In genomic region chrX:78104447-78105176, GRCh38 we compare ENCODE assay signal across 8 cellular contexts. TPM values are rescaled to one million over a fixed set of nuclear protein-coding genes. Genes with fewer than 3 reads are reported as not detected.
DNase-seq lines count a peak whose midpoint lies in the region; ATAC-seq and TF ChIP-seq lines count a peak whose summit lies in the region.

No MANE protein-coding gene starts in this region.

- peaks cover 4% of the 10 kb centered on the region for H3K27me3 Mint-ChIP-seq in neural progenitor cell (ENCODE audit: insufficient read depth, low read depth)

- H4K20me1 ChIP-seq in neural progenitor cell (ENCODE audit: low read depth), result peaks cover 49% of the 10 kb centered on the region

- H3K36me3 Mint-ChIP-seq in neural progenitor cell, result peaks cover 16% of the 10 kb centered on the region

- peaks cover 23% of the 10 kb centered on the region for H3K9me3 Mint-ChIP-seq in neural progenitor cell

- peaks cover 5% of the 10 kb centered on the region for H3K9me3 ChIP-seq in neural progenitor cell (ENCODE audit: low read depth)

- TF ChIP-seq CTCF in neural progenitor cell (IDR thresholded peaks at IDR 0.05), result no peak

- peaks cover 24% of the 10 kb centered on the region for H3K4me1 Mint-ChIP-seq in neural progenitor cell

- DNase-seq in GM04503 (ENCODE audit: low read depth) (peak; percentile 6), NCI-H82 (lab: John Stamatoyannopoulos, UW) (peak; percentile 76), fibroblast of the conjunctiva (ENCODE audit: low read depth) (peak; percentile 52), neural progenitor cell (ENCODE audit: low spot score) (peak; percentile 32), activated gamma-delta T cell (lab: John Stamatoyannopoulos, UW) (no peak)
- DNase-seq in activated effector memory CD4-positive, alpha-beta T cell treated with anti-CD3 and anti-CD28 coated beads, Interleukin-2, amount 50 U/mL, for 16 hours, result peak; percentile 74
- DNase-seq in activated CD4-positive, CD25-positive, alpha-beta regulatory T cell treated with anti-CD3 and anti-CD28 coated beads, Interleukin-2, amount 50 U/mL, for 72 hours, result no peak

- peaks cover 7% of the 10 kb centered on the region for H3K36me3 ChIP-seq in neural progenitor cell

- H3K27ac Mint-ChIP-seq in neural progenitor cell, result no peak overlapping the region

- H3K9ac ChIP-seq in neural progenitor cell, result peak overlapping the region; percentile 64

- H3K79me2 ChIP-seq in neural progenitor cell (ENCODE audit: low read depth), result peaks cover 55% of the 10 kb centered on the region

- ATAC-seq in HG02759 (IDR thresholded peaks at IDR 0.05; ENCODE audit: unreplicated experiment), result peak; percentile 40

- peak overlapping the region; percentile 88 for H3K4me2 ChIP-seq in neural progenitor cell

- peaks cover 15% of the 10 kb centered on the region for H3F3A ChIP-seq in neural progenitor cell (ENCODE audit: low read depth)

- H3K27me3 ChIP-seq in neural progenitor cell, result no peaks in the 10 kb centered on the region

- peak overlapping the region; percentile 83 for H3K27ac ChIP-seq in neural progenitor cell

- no peak overlapping the region for H2AFZ ChIP-seq in neural progenitor cell (replicated peaks)

- peak overlapping the region; percentile 90 for H3K4me3 Mint-ChIP-seq in neural progenitor cell

- H3K4me1 ChIP-seq in neural progenitor cell, result peaks cover 14% of the 10 kb centered on the region

- peak overlapping the region; percentile 62 for H3K4me3 ChIP-seq in neural progenitor cell

RNA-seq across cellular contexts. Expression of gene PGK1, which starts 0.6 kb away (rescaled TPM):
- total RNA-seq in neural progenitor cell (ENCODE audit: low replicate concordance), result 446 and 531 TPM in 2 replicates

RNA-seq across cellular contexts. Expression of gene TAF9B, which starts 34.8 kb away (rescaled TPM):
- total RNA-seq in neural progenitor cell (ENCODE audit: low replicate concordance), result 71.5 and 103 TPM in 2 replicates

Comparison
In these comparisons a context has a peak if more than half of its experiments do, and no peak if none do; other contexts are left out.
1. DNase-seq: peak in GM04503 (single experiment), NCI-H82 (single experiment), activated effector memory CD4-positive, alpha-beta T cell treated with anti-CD3 and anti-CD28 coated beads, Interleukin-2, amount 50 U/mL, for 16 hours (single experiment), fibroblast of the conjunctiva (single experiment) and neural progenitor cell (single experiment); none in activated CD4-positive, CD25-positive, alpha-beta regulatory T cell treated with anti-CD3 and anti-CD28 coated beads, Interleukin-2, amount 50 U/mL, for 72 hours (single experiment) and activated gamma-delta T cell (single experiment).